Comparison of ENCODE assay signal across 8 cellular contexts in genomic region chr16:22192261-22193133, GRCh38. TPM values are rescaled to one million over a fixed set of nuclear protein-coding genes. Genes with fewer than 3 reads are reported as not detected.
DNase-seq lines count a peak whose midpoint lies in the region; ATAC-seq, FAIRE-seq and TF ChIP-seq lines count a peak whose summit lies in the region.

No MANE protein-coding gene starts in this region.

- TF ChIP-seq POLR2A in prostate gland (IDR thresholded peaks at IDR 0.05) (peak; percentile 38), upper lobe of left lung (IDR thresholded peaks at IDR 0.05) (peak in 2 of 4 donors; percentile 33 to 48)

- H3K4me1 ChIP-seq in cardiac muscle cell (ENCODE audit: low read depth) (peaks cover 10% of the 10 kb centered on the region), prostate gland (replicated peaks) (peaks cover 12% of the 10 kb centered on the region), upper lobe of left lung (peaks cover 37 to 50% (median 40%) of the 10 kb centered on the region in 4 donors)

- H3K4me3 ChIP-seq in cardiac muscle cell (peak overlapping the region; percentile 43), prostate gland (peak overlapping the region in 1 of 2 donors; percentile 68), upper lobe of left lung (peak overlapping the region in 3 of 4 donors; percentile 53 to 87 (median 62))

- CTCF ChIA-PET in activated naive CD4-positive, alpha-beta T cell treated with anti-CD3 and anti-CD28 coated beads, Interleukin-2, amount 10 ng/mL, durations not matched to agents 7 days and 5 days (lab: Charles Lee), result interaction anchor here (0.6 to 9.2 kb wide), 3 partner anchors 11 to 106 kb away, joined by 3 to 115 read pairs (median 5); partner anchors contain the start of gene POLR3E

- intact Hi-C loops in prostate gland (cut with DNase I), result loop anchor here (5.0 to 10.0 kb wide), 3 partner anchors 180 to 678 kb away; partner anchors contain the start of gene CDR2

- no peak for FAIRE-seq in urothelium cell line (lab: Jason Lieb, UNC)

- peak overlapping the region; percentile 88 for H3K27ac ChIP-seq in cardiac muscle cell
- H3K27ac ChIP-seq in prostate gland, result peak overlapping the region; percentile 96 to 98
- H3K27ac ChIP-seq in upper lobe of left lung, result peak overlapping the region; percentile 92 to 98 (median 94)

- TF ChIP-seq CTCF in GM10266 (IDR thresholded peaks at IDR 0.05; ENCODE audit: control insufficient read depth, insufficient read depth, low read depth, missing control alignments) (no peak), cardiac muscle cell (IDR thresholded peaks at IDR 0.05; ENCODE audit: low read depth, low read length) (no peak), prostate gland (IDR thresholded peaks at IDR 0.05) (no peak), upper lobe of left lung (IDR thresholded peaks at IDR 0.05) (no peak)

- H3K4me3 Mint-ChIP-seq in activated naive CD4-positive, alpha-beta T cell treated with anti-CD3 and anti-CD28 coated beads, Interleukin-2, amount 10 ng/mL, durations not matched to agents 7 days and 5 days, result peak overlapping the region; percentile 86

- ATAC-seq in HG03565 (IDR thresholded peaks at IDR 0.05; ENCODE audit: unreplicated experiment) (peak; percentile 19), upper lobe of left lung (ENCODE audit: low FRiP score in 2 of 2) (peak; percentile 15 to 58)

- peaks cover 68% of the 10 kb centered on the region for H3K4me1 Mint-ChIP-seq in activated naive CD4-positive, alpha-beta T cell treated with anti-CD3 and anti-CD28 coated beads, Interleukin-2, amount 10 ng/mL, durations not matched to agents 7 days and 5 days

- H3K27ac Mint-ChIP-seq in activated naive CD4-positive, alpha-beta T cell treated with anti-CD3 and anti-CD28 coated beads, Interleukin-2, amount 10 ng/mL, durations not matched to agents 7 days and 5 days, result peak overlapping the region; percentile 100

- H3K9me3 ChIP-seq in cardiac muscle cell (ENCODE audit: low read depth), result no peaks in the 10 kb centered on the region
- H3K9me3 ChIP-seq in prostate gland, result no peaks in the 10 kb centered on the region
- H3K9me3 ChIP-seq in upper lobe of left lung, result no peaks in the 10 kb centered on the region

- 22% methylated on average over 16 of the region's 16 CpGs for WGBS in prostate gland
- 14 to 18% methylated on average over 16 of the region's 16 CpGs for WGBS in upper lobe of left lung, 2 donors

- peaks cover 13% of the 10 kb centered on the region for H3K36me3 Mint-ChIP-seq in activated naive CD4-positive, alpha-beta T cell treated with anti-CD3 and anti-CD28 coated beads, Interleukin-2, amount 10 ng/mL, durations not matched to agents 7 days and 5 days

- H3K27me3 Mint-ChIP-seq in activated naive CD4-positive, alpha-beta T cell treated with anti-CD3 and anti-CD28 coated beads, Interleukin-2, amount 10 ng/mL, durations not matched to agents 7 days and 5 days, result peaks cover 14% of the 10 kb centered on the region

- no peaks in the 10 kb centered on the region for H3K27me3 ChIP-seq in cardiac muscle cell
- H3K27me3 ChIP-seq in prostate gland (replicated peaks; ENCODE audit: insufficient read depth), result no peaks in the 10 kb centered on the region
- H3K27me3 ChIP-seq in upper lobe of left lung, result no peaks in the 10 kb centered on the region

- peak; percentile 59 for DNase-seq in GM10266 (ENCODE audit: extremely low spot score)
- peak; percentile 72 for DNase-seq in SHP77 treated with DMSO at 0.1 percent for 48 hours (lab: John Stamatoyannopoulos, UW)
- peak; percentile 89 for DNase-seq in activated naive CD4-positive, alpha-beta T cell treated with anti-CD3 and anti-CD28 coated beads, Interleukin-2, amount 10 ng/mL, durations not matched to agents 7 days and 5 days
- peak; percentile 26 to 98 for DNase-seq in cardiac muscle cell (ENCODE audit: low read depth in 1 of 2, low spot score in 1 of 2)
- peak; percentile 63 for DNase-seq in prostate gland (ENCODE audit: low spot score)
- peak in 1 of 2 donors; percentile 94 for DNase-seq in upper lobe of left lung
- DNase-seq in urothelium cell line (ENCODE audit: low spot score), result no peak

- TF ChIP-seq EP300 in upper lobe of left lung (IDR thresholded peaks at IDR 0.05), result peak in 1 of 4 donors; percentile 18

- no peaks in the 10 kb centered on the region for H3K9me3 Mint-ChIP-seq in activated naive CD4-positive, alpha-beta T cell treated with anti-CD3 and anti-CD28 coated beads, Interleukin-2, amount 10 ng/mL, durations not matched to agents 7 days and 5 days

- H3K36me3 ChIP-seq in cardiac muscle cell (no peaks in the 10 kb centered on the region), prostate gland (no peaks in the 10 kb centered on the region), upper lobe of left lung (no peaks in the 10 kb centered on the region)

RNA-seq across cellular contexts. Expression of gene EEF2K, which starts 13.6 kb away (rescaled TPM):
- 25.9 and 26.1 TPM in 2 replicates for total RNA-seq in cardiac muscle cell
- polyA plus RNA-seq in cardiac muscle cell, result 16.1 and 18.6 TPM in 2 replicates
- total RNA-seq in prostate gland, result 10 to 100 TPM; 58.2 to 75.1 TPM
- 10 to 100 TPM; 16.9 to 48.2 (median 29.2) TPM for total RNA-seq in upper lobe of left lung

RNA-seq across cellular contexts. Expression of gene SDR42E2, which starts 30.2 kb away (rescaled TPM):
- total RNA-seq in cardiac muscle cell, result 0.06 TPM in 1 of 2 replicates, not detected in the other
- not detected in 2 replicates for polyA plus RNA-seq in cardiac muscle cell
- total RNA-seq in prostate gland, result not detected
- total RNA-seq in upper lobe of left lung, result under 1 TPM in 3 of 6 donors, not detected in 3; 0.17 to 0.59 (median 0.22) TPM
